In the genomic region with DNA sequence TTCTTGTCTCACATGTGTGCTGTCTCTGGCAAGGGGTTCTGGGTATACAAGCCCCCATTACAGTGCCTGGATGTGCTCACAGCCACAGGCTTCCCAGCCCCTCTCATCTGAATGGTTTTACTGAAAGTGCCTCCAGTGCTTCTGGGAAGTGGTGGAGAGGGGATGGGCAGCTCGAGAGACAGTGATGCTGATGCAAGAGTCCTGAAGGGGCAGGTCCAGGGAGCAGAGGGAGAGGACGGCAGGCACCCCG, we compare ENCODE assay signal across 25 cellular contexts.
DNase-seq lines count a peak whose midpoint lies in the region; ATAC-seq and TF ChIP-seq lines count a peak whose summit lies in the region.
"Had no signal": no experiment of that assay in that cellular context is flagged by ENCODE, and none has a peak within 500 bp of the region (broad histone marks: within the 10 kb centered on the region; RNA-seq: fewer than 3 reads in every experiment).

No MANE protein-coding gene starts in this region.

- no peak overlapping the region for H3K4me3 Mint-ChIP-seq in natural killer cell treated with Interleukin-12 subunit alpha and Interleukin-12 subunit beta and Interleukin-15 and Interleukin-18, amount 100 ng/mL, for 72 hours
- H3K4me3 Mint-ChIP-seq: CD8-positive, alpha-beta T cell; stimulated activated naive CD8-positive, alpha-beta T cell treated with anti-CD3 and anti-CD28 coated beads, Interleukin-15, Interleukin-2, amounts not matched to agents 100 ng/mL and 50 ng/mL, for 24 hours had no signal

- H3K4me1 Mint-ChIP-seq in natural killer cell treated with Interleukin-12 subunit alpha and Interleukin-12 subunit beta and Interleukin-15 and Interleukin-18, amount 100 ng/mL, for 72 hours (ENCODE audit: low read depth in 2 of 2), result peaks cover 0 to 16% of the 10 kb centered on the region in 2 donors

- H3K27me3 ChIP-seq in A673 (replicated peaks; ENCODE audit: insufficient read depth, low read depth, low read length, poor library complexity) (no peaks in the 10 kb centered on the region), WERI-Rb-1 (ENCODE audit: insufficient read depth, low read depth, severe bottlenecking) (no peaks in the 10 kb centered on the region)
- H3K27me3 ChIP-seq: ascending aorta, neutrophil, tibial artery had no signal

- ATAC-seq in SK-N-SH treated with all-trans-retinoic acid at 6 μM for 48 hours, result peak; percentile 29
- ATAC-seq in natural killer cell treated with Interleukin-12 subunit alpha and Interleukin-12 subunit beta and Interleukin-15 and Interleukin-18, amount 100 ng/mL, for 72 hours, result peak in 1 of 2 donors; percentile 1
- ATAC-seq: CD8-positive, alpha-beta T cell; esophagus mucosa; GM12878; Right ventricle myocardium inferior had no signal

- POLR2A ChIA-PET in A673 (lab: Charles Lee; ENCODE audit: low non-redundant PET), result no interaction called here

- H3K27ac ChIP-seq in A673 (ENCODE audit: low read depth, low read length, poor library complexity, severe bottlenecking) (no peak overlapping the region), WERI-Rb-1 (no peak overlapping the region)
- H3K27ac ChIP-seq: ascending aorta, neutrophil, tibial artery had no signal

- H3K9me3 ChIP-seq in A673 (ENCODE audit: low read depth, low read length, poor library complexity, severe bottlenecking), result no peaks in the 10 kb centered on the region
- no peaks in the 10 kb centered on the region for H3K9me3 ChIP-seq in WERI-Rb-1 (ENCODE audit: severe bottlenecking)
- H3K9me3 ChIP-seq: ascending aorta, neutrophil, tibial artery had no signal

- H3K4me3 ChIP-seq in A673 (ENCODE audit: low read depth, low read length, poor library complexity, severe bottlenecking) (no peak overlapping the region), WERI-Rb-1 (ENCODE audit: low read depth, low read length) (no peak overlapping the region)
- H3K4me3 ChIP-seq: ascending aorta, GM12878, tibial artery had no signal

- no peaks in the 10 kb centered on the region for H3K27me3 Mint-ChIP-seq in natural killer cell treated with Interleukin-12 subunit alpha and Interleukin-12 subunit beta and Interleukin-15 and Interleukin-18, amount 100 ng/mL, for 72 hours
- H3K27me3 Mint-ChIP-seq: stimulated activated naive CD8-positive, alpha-beta T cell treated with anti-CD3 and anti-CD28 coated beads, Interleukin-15, Interleukin-2, amounts not matched to agents 100 ng/mL and 50 ng/mL, for 24 hours had no signal

- no peaks in the 10 kb centered on the region for H3K9me3 Mint-ChIP-seq in natural killer cell treated with Interleukin-12 subunit alpha and Interleukin-12 subunit beta and Interleukin-15 and Interleukin-18, amount 100 ng/mL, for 72 hours
- H3K9me3 Mint-ChIP-seq: CD8-positive, alpha-beta T cell; stimulated activated naive CD8-positive, alpha-beta T cell treated with anti-CD3 and anti-CD28 coated beads, Interleukin-15, Interleukin-2, amounts not matched to agents 100 ng/mL and 50 ng/mL, for 24 hours had no signal

- H3K4me1 ChIP-seq in A673 (ENCODE audit: insufficient read depth, low read length, poor library complexity, severe bottlenecking), result peaks cover 4% of the 10 kb centered on the region
- H3K4me1 ChIP-seq: ascending aorta, tibial artery had no signal

- no peak for TF ChIP-seq CTCF in A673 (conservative IDR thresholded peaks at IDR 0.05; ENCODE audit: low read depth, low read length)
- TF ChIP-seq CTCF in WERI-Rb-1 (IDR thresholded peaks at IDR 0.05; ENCODE audit: low read depth, low read length), result no peak

- CTCF ChIA-PET in A673 (lab: Charles Lee), result no interaction called here

- BruUV-seq in A673 (replicated peaks; lab: Mats Ljungman, UMichigan), result no TSS peak

- intact Hi-C loops in A673 (cut with micrococcal nuclease; ENCODE audit: unreplicated experiment), result no loop called here

- no peaks in the 10 kb centered on the region for H3K36me3 Mint-ChIP-seq in natural killer cell treated with Interleukin-12 subunit alpha and Interleukin-12 subunit beta and Interleukin-15 and Interleukin-18, amount 100 ng/mL, for 72 hours

- no peak overlapping the region for H3K27ac Mint-ChIP-seq in natural killer cell treated with Interleukin-12 subunit alpha and Interleukin-12 subunit beta and Interleukin-15 and Interleukin-18, amount 100 ng/mL, for 72 hours
- H3K27ac Mint-ChIP-seq: stimulated activated naive CD8-positive, alpha-beta T cell treated with anti-CD3 and anti-CD28 coated beads, Interleukin-15, Interleukin-2, amounts not matched to agents 100 ng/mL and 50 ng/mL, for 24 hours had no signal

- no peaks in the 10 kb centered on the region for H3K36me3 ChIP-seq in A673 (ENCODE audit: insufficient read depth, low read length, poor library complexity, severe bottlenecking)
- peaks cover 25% of the 10 kb centered on the region for H3K36me3 ChIP-seq in WERI-Rb-1

- DNase-seq in A673 (ENCODE audit: low spot score) (peak; percentile 36), D341Med (ENCODE audit: low spot score) (peak; percentile 21), WERI-Rb-1 (no peak), occipital lobe (lab: John Stamatoyannopoulos, UW) (no peak), RPMI8226 (no peak)
- DNase-seq in natural killer cell treated with Interleukin-12 subunit alpha and Interleukin-12 subunit beta and Interleukin-15 and Interleukin-18, amount 100 ng/mL, for 72 hours (ENCODE audit: low spot score), result peak; percentile 52
- no peak for DNase-seq in activated T-cell treated with anti-CD3 and anti-CD28 coated beads, Interleukin-2, amount 50 U/mL, for 1 hour
- DNase-seq: activated CD4-positive, alpha-beta T cell treated with anti-CD3 and anti-CD28 coated beads for 4 hours; activated naive CD4-positive, alpha-beta T cell treated with Interleukin-2 at 50 U/mL for 16 hours; DMS53; effector memory CD4-positive, alpha-beta T cell; hippocampal formation; Karpas-422; NCI-H187; NCI-H774; stimulated activated CD4-positive, alpha-beta T cell treated with anti-CD3 and anti-CD28 coated beads, Interleukin-4, amount 100 ng/mL, for 4 hours had no signal

TF ChIP-seq in SK-N-SH treated with all-trans-retinoic acid at 6 μM for 48 hours, 23 proteins besides CTCF, POLR2A, EP300 and RAD21:
- TF ChIP-seq ESRRG (CRISPR knock-in tag; IDR thresholded peaks at IDR 0.05), result no peak
- TF ChIP-seq ISL1 (CRISPR knock-in tag; IDR thresholded peaks at IDR 0.05), result no peak
- TF ChIP-seq, protein P1, sequence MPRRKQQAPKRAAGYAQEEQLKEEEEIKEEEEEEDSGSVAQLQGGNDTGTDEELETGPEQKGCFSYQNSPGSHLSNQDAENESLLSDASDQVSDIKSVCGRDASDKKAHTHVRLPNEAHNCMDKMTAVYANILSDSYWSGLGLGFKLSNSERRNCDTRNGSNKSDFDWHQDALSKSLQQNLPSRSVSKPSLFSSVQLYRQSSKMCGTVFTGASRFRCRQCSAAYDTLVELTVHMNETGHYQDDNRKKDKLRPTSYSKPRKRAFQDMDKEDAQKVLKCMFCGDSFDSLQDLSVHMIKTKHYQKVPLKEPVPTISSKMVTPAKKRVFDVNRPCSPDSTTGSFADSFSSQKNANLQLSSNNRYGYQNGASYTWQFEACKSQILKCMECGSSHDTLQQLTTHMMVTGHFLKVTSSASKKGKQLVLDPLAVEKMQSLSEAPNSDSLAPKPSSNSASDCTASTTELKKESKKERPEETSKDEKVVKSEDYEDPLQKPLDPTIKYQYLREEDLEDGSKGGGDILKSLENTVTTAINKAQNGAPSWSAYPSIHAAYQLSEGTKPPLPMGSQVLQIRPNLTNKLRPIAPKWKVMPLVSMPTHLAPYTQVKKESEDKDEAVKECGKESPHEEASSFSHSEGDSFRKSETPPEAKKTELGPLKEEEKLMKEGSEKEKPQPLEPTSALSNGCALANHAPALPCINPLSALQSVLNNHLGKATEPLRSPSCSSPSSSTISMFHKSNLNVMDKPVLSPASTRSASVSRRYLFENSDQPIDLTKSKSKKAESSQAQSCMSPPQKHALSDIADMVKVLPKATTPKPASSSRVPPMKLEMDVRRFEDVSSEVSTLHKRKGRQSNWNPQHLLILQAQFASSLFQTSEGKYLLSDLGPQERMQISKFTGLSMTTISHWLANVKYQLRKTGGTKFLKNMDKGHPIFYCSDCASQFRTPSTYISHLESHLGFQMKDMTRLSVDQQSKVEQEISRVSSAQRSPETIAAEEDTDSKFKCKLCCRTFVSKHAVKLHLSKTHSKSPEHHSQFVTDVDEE (CRISPR knock-in tag; IDR thresholded peaks at IDR 0.05), result no peak

Comparison
In these comparisons a context has a peak if more than half of its experiments do, and no peak if none do; other contexts are left out.
1. DNase-seq: peak in A673 (single experiment), D341Med (single experiment) and natural killer cell treated with Interleukin-12 subunit alpha and Interleukin-12 subunit beta and Interleukin-15 and Interleukin-18, amount 100 ng/mL, for 72 hours (single experiment); none in WERI-Rb-1 (single experiment), occipital lobe (single experiment), RPMI8226 (single experiment) and activated T-cell treated with anti-CD3 and anti-CD28 coated beads, Interleukin-2, amount 50 U/mL, for 1 hour (single experiment).